Comparison of ENCODE assay signal across 2 cellular contexts in the genomic region with DNA sequence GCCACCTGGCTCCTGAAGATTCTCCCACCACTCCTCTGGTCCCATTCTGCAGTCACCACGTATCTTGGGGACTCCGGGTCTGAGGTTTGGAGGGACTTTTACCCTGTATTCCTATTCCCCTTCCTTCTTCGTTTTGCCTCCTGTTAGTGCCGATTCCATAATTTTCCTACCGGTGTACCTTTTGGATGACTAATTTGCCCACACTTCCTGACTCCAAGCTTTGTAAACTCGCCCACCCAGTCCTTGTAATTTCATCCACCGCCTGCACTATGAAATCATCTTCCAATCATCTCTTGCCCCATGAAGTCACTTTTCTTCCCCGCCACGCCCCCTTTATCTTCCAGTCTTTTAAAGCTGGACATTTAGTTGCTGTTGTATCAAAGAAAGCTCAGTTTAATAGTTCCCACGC.
TF ChIP-seq lines count a peak whose summit lies in the region.

No MANE protein-coding gene starts in this region.

TF ChIP-seq in IMR-90, 13 proteins besides CTCF, POLR2A, EP300 and RAD21:
- TF ChIP-seq MAFK (IDR thresholded peaks at IDR 0.05; ENCODE audit: low read depth, low read length) = no peak
- peak; percentile 57; the same call in 1 of the 2 replicates for TF ChIP-seq CEBPB (IDR thresholded peaks at IDR 0.05; ENCODE audit: low read depth, low read length)
- TF ChIP-seq BHLHE40 (IDR thresholded peaks at IDR 0.05; ENCODE audit: low read depth, low read length) = no peak
- TF ChIP-seq RFX5 (IDR thresholded peaks at IDR 0.05; ENCODE audit: low read depth, low read length) = no peak

TF ChIP-seq in H1, 55 proteins besides CTCF, POLR2A, EP300 and RAD21:
- TF ChIP-seq SIX5 (IDR thresholded peaks at IDR 0.05; ENCODE audit: low read depth, low read length) (no peak), RNF2 (IDR thresholded peaks at IDR 0.05; ENCODE audit: borderline replicate concordance, low read depth, low read length, missing control alignments, poor library complexity, severe bottlenecking) (no peak), SAP30 (IDR thresholded peaks at IDR 0.05; ENCODE audit: insufficient read depth, insufficient replicate concordance, low read length) (peak; percentile 94), RXRA (IDR thresholded peaks at IDR 0.05; ENCODE audit: insufficient read depth, low read depth, low read length) (no peak), POU5F1 (IDR thresholded peaks at IDR 0.05; ENCODE audit: low read depth, low read length) (no peak), KDM5A (IDR thresholded peaks at IDR 0.05; ENCODE audit: low read length) (no peak), ASH2L (IDR thresholded peaks at IDR 0.05; ENCODE audit: low read length) (peak; percentile 45), TEAD4 (IDR thresholded peaks at IDR 0.05; ENCODE audit: low read depth, low read length) (no peak)
